7 cellular contexts compared by ENCODE assay signal in the genomic region with DNA sequence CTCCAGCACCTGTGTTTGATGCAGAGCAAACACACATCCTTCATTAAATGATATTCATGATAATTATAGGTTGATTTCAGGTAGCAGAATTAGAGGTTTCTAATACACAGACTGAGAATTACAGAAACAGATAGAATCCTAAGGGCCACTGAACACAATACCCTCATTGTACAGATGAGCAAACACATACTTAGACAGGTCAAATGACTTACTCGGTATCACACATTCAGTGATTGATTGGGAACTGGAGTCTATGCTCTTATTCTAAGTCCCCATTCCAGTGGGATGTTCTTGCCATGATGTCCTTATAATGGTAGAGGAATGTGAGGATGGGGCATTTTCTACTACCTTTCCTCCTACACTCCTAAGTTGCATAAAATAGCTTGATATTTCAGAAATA.
"Had no signal": no experiment of that assay in that cellular context is flagged by ENCODE, and none has a peak within 500 bp of the region (broad histone marks: within the 10 kb centered on the region; RNA-seq: fewer than 3 reads in every experiment).

No MANE protein-coding gene starts in this region.

- DNase-seq: GM23248, GOT3, H7, HFFc6, KBM-7 had no signal

- ATAC-seq: HCT116, HepG2 had no signal

- FAIRE-seq: HepG2 had no signal
